ENCODE assay signal across 26 cellular contexts in the genomic region with DNA sequence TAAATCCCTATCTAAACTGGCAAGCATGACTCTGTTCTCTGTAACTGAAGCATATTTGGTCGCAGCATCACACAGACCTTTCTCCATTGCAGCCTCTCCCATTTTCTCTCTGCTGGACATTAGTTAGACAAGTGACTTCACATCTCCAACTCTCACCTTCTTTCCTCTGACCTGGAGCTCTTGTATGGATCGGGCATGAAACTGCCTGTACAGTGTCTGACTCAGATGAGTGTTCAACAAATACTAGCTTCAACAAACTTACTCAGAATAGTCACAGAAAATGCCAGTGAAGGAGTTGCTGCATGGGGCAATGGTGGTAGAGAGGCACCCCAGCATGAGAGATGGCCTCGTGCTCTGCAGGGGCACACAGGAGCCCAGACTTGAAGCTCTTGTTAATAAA.
"Had no signal": no experiment of that assay in that cellular context is flagged by ENCODE, and none has a peak within 500 bp of the region (broad histone marks: within the 10 kb centered on the region; RNA-seq: fewer than 3 reads in every experiment).

No MANE protein-coding gene starts in this region.

- H3K4me3 ChIP-seq: cardiac muscle cell, colonic mucosa, esophagus muscularis mucosa, gastrocnemius medialis had no signal

- H3K9me3 ChIP-seq: colonic mucosa, gastrocnemius medialis had no signal

- H3K36me3 Mint-ChIP-seq: activated CD4-positive, alpha-beta memory T cell treated with anti-CD3 and anti-CD28 coated beads for 36 hours had no signal

- H3K27ac Mint-ChIP-seq: activated CD4-positive, alpha-beta memory T cell treated with anti-CD3 and anti-CD28 coated beads for 36 hours; activated CD4-positive, alpha-beta T cell treated with anti-CD3 and anti-CD28 coated beads for 36 hours; activated CD4-positive, alpha-beta T cell treated with anti-CD3 and anti-CD28 coated beads, Interleukin-2, amount 10 ng/mL, durations not matched to agents 24 days and 14 days; activated CD8-positive, alpha-beta T cell treated with anti-CD3 and anti-CD28 coated beads, Interleukin-2, amount 10 ng/mL, durations not matched to agents 7 days and 5 days; activated naive CD8-positive, alpha-beta T cell; activated T-helper 17 cell treated with anti-CD3 and anti-CD28 coated beads, Interleukin-2, amount 50 U/mL, for 72 hours had no signal

- H3K4me3 Mint-ChIP-seq: activated CD4-positive, alpha-beta memory T cell treated with anti-CD3 and anti-CD28 coated beads for 36 hours; activated CD4-positive, alpha-beta T cell treated with anti-CD3 and anti-CD28 coated beads for 36 hours; activated CD4-positive, alpha-beta T cell treated with anti-CD3 and anti-CD28 coated beads, Interleukin-2, amount 10 ng/mL, durations not matched to agents 24 days and 14 days; activated CD8-positive, alpha-beta T cell treated with anti-CD3 and anti-CD28 coated beads, Interleukin-2, amount 10 ng/mL, durations not matched to agents 7 days and 5 days; activated naive CD8-positive, alpha-beta T cell; activated T-cell treated with anti-CD3 and anti-CD28 coated beads, Interleukin-2, amount 50 U/mL, for 4 hours; activated T-helper 17 cell treated with anti-CD3 and anti-CD28 coated beads, Interleukin-2, amount 50 U/mL, for 72 hours had no signal

- DNase-seq: activated CD4-positive, alpha-beta memory T cell treated with anti-CD3 and anti-CD28 coated beads for 36 hours; activated CD4-positive, alpha-beta T cell treated with anti-CD3 and anti-CD28 coated beads for 36 hours; activated CD4-positive, alpha-beta T cell treated with anti-CD3 and anti-CD28 coated beads, Interleukin-2, amount 10 ng/mL, durations not matched to agents 24 days and 14 days; activated CD4-positive, CD25-positive, alpha-beta regulatory T cell; activated CD4-positive, CD25-positive, alpha-beta regulatory T cell treated with anti-CD3 and anti-CD28 coated beads, Interleukin-2, amount 50 U/mL, for 72 hours; activated CD8-positive, alpha-beta T cell treated with anti-CD3 and anti-CD28 coated beads, Interleukin-2, amount 10 ng/mL, durations not matched to agents 7 days and 5 days; activated effector memory CD4-positive, alpha-beta T cell treated with Interleukin-2 at 50 U/mL for 16 hours; activated gamma-delta T cell treated with Interleukin-2 at 50 U/mL for 16 hours; activated naive CD4-positive, alpha-beta T cell treated with anti-CD3 and anti-CD28 coated beads, Interleukin-2, amount 50 U/mL, for 16 hours; activated naive CD4-positive, alpha-beta T cell treated with Interleukin-2 at 50 U/mL for 16 hours; activated T-cell treated with anti-CD3 and anti-CD28 coated beads, Interleukin-2, amount 50 U/mL, for 4 hours; amniotic stem cell; anterior cingulate cortex; brain microvascular endothelial cell; central memory CD4-positive, alpha-beta T cell; cerebellar nuclear complex; colonic mucosa; effector CD8-positive, alpha-beta T cell; erythroblast; gastrocnemius medialis; T-helper 2 cell had no signal

- H3K27me3 Mint-ChIP-seq: activated CD4-positive, alpha-beta memory T cell treated with anti-CD3 and anti-CD28 coated beads for 36 hours; activated CD4-positive, alpha-beta T cell treated with anti-CD3 and anti-CD28 coated beads for 36 hours; activated naive CD8-positive, alpha-beta T cell had no signal

- H3K4me1 ChIP-seq: colonic mucosa, esophagus muscularis mucosa, gastrocnemius medialis had no signal

- H3K36me3 ChIP-seq: brain microvascular endothelial cell, cardiac muscle cell, colonic mucosa, esophagus muscularis mucosa, gastrocnemius medialis had no signal

- H3K27ac ChIP-seq: brain microvascular endothelial cell, cardiac muscle cell, colonic mucosa, esophagus muscularis mucosa, foreskin keratinocyte, gastrocnemius medialis had no signal

- ATAC-seq: activated CD4-positive, alpha-beta T cell treated with anti-CD3 and anti-CD28 coated beads for 36 hours; activated CD8-positive, alpha-beta T cell treated with anti-CD3 and anti-CD28 coated beads, Interleukin-2, amount 10 ng/mL, durations not matched to agents 7 days and 5 days; activated T-cell treated with anti-CD3 and anti-CD28 coated beads, Interleukin-2, amount 50 U/mL, for 4 hours; activated T-helper 17 cell treated with anti-CD3 and anti-CD28 coated beads, Interleukin-2, amount 50 U/mL, for 72 hours; foreskin keratinocyte; gastrocnemius medialis had no signal

- H3K27me3 ChIP-seq: brain microvascular endothelial cell, cardiac muscle cell, colonic mucosa had no signal

- H3K9me3 Mint-ChIP-seq: activated CD4-positive, alpha-beta T cell treated with anti-CD3 and anti-CD28 coated beads, Interleukin-2, amount 10 ng/mL, durations not matched to agents 24 days and 14 days had no signal

- H3K4me1 Mint-ChIP-seq: activated CD4-positive, alpha-beta T cell treated with anti-CD3 and anti-CD28 coated beads for 36 hours; activated CD4-positive, alpha-beta T cell treated with anti-CD3 and anti-CD28 coated beads, Interleukin-2, amount 10 ng/mL, durations not matched to agents 24 days and 14 days; activated T-helper 17 cell treated with anti-CD3 and anti-CD28 coated beads, Interleukin-2, amount 50 U/mL, for 72 hours had no signal
